1 cellular context compared by ENCODE assay signal in genomic region chr3:193744048-193744821, GRCh38.
TF ChIP-seq lines count a peak whose summit lies in the region.

No MANE protein-coding gene starts in this region.

TF ChIP-seq in HepG2, 621 proteins besides CTCF, POLR2A, EP300 and RAD21 (continued from another document and continues in another):
- TF ChIP-seq ZFYVE20 (CRISPR knock-in tag; IDR thresholded peaks at IDR 0.05; ENCODE audit: borderline replicate concordance, low read depth) (no peak), PAWR (CRISPR knock-in tag; IDR thresholded peaks at IDR 0.05; ENCODE audit: borderline replicate concordance) (no peak), ZNF720 (CRISPR knock-in tag; IDR thresholded peaks at IDR 0.05) (no peak), SPEN (CRISPR knock-in tag; IDR thresholded peaks at IDR 0.05; ENCODE audit: low read depth) (no peak), PAX8 (CRISPR knock-in tag; IDR thresholded peaks at IDR 0.05; ENCODE audit: borderline replicate concordance) (no peak), CCAR2 (optimal IDR thresholded peaks at IDR 0.05; ENCODE audit: low read depth, low read length) (no peak), ZNF496 (CRISPR knock-in tag; IDR thresholded peaks at IDR 0.05; ENCODE audit: insufficient replicate concordance) (no peak), ZNF264 (CRISPR knock-in tag; IDR thresholded peaks at IDR 0.05) (no peak; the same call in 1 of the 2 replicates), MXD3 (CRISPR knock-in tag; IDR thresholded peaks at IDR 0.05) (no peak), HDAC2 (CRISPR knock-in tag; IDR thresholded peaks at IDR 0.05) (peak; percentile 75), GATAD2A (CRISPR knock-in tag; IDR thresholded peaks at IDR 0.05) (peak; percentile 93), MAFF (IDR thresholded peaks at IDR 0.05; ENCODE audit: low read depth, low read length) (no peak), AGO1 (IDR thresholded peaks at IDR 0.05; ENCODE audit: low read depth, low read length, poor library complexity, severe bottlenecking) (no peak), ARHGAP35 (CRISPR knock-in tag; IDR thresholded peaks at IDR 0.05; ENCODE audit: borderline replicate concordance) (no peak), NFKB2 (CRISPR knock-in tag; IDR thresholded peaks at IDR 0.05; ENCODE audit: borderline replicate concordance) (no peak), ZBTB40 (IDR thresholded peaks at IDR 0.05) (no peak), ZBTB40 (CRISPR knock-in tag; IDR thresholded peaks at IDR 0.05) (no peak), FOXA3 (CRISPR knock-in tag; IDR thresholded peaks at IDR 0.05) (peak; percentile 97), JARID2 (CRISPR knock-in tag; IDR thresholded peaks at IDR 0.05; ENCODE audit: insufficient replicate concordance) (no peak), ZNF207 (IDR thresholded peaks at IDR 0.05; ENCODE audit: borderline replicate concordance) (no peak), NONO (IDR thresholded peaks at IDR 0.05) (no peak), NONO (CRISPR knock-in tag; conservative IDR thresholded peaks at IDR 0.05) (peak; percentile 82), WIZ (CRISPR knock-in tag; IDR thresholded peaks at IDR 0.05) (no peak; the same call in 1 of the 2 replicates), CHD4 (IDR thresholded peaks at IDR 0.05; ENCODE audit: borderline replicate concordance, low read length) (no peak), MTA3 (CRISPR knock-in tag; IDR thresholded peaks at IDR 0.05) (no peak), ZNF33B (CRISPR knock-in tag; IDR thresholded peaks at IDR 0.05) (0 out of 2 replicates have a peak, but pooled peaks have one; percentile 41), TAF15 (IDR thresholded peaks at IDR 0.05; ENCODE audit: low read depth, low read length, poor library complexity, severe bottlenecking) (no peak), ATF5 (CRISPR knock-in tag; IDR thresholded peaks at IDR 0.05; ENCODE audit: low read depth) (0 out of 2 replicates have a peak, but pooled peaks have one; percentile 64), ZNF788 (CRISPR knock-in tag; IDR thresholded peaks at IDR 0.05; ENCODE audit: borderline replicate concordance) (peak; percentile 68; the same call in 1 of the 2 replicates), ASH2L (IDR thresholded peaks at IDR 0.05; ENCODE audit: insufficient read length, low read depth, low read length) (peak; percentile 54), SMARCC2 (IDR thresholded peaks at IDR 0.05) (no peak), ZFP37 (CRISPR knock-in tag; IDR thresholded peaks at IDR 0.05; ENCODE audit: borderline replicate concordance) (0 out of 2 replicates have a peak, but pooled peaks have one; percentile 60)
- TF ChIP-seq, protein P1, sequence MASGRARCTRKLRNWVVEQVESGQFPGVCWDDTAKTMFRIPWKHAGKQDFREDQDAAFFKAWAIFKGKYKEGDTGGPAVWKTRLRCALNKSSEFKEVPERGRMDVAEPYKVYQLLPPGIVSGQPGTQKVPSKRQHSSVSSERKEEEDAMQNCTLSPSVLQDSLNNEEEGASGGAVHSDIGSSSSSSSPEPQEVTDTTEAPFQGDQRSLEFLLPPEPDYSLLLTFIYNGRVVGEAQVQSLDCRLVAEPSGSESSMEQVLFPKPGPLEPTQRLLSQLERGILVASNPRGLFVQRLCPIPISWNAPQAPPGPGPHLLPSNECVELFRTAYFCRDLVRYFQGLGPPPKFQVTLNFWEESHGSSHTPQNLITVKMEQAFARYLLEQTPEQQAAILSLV (CRISPR knock-in tag; IDR thresholded peaks at IDR 0.05; ENCODE audit: borderline replicate concordance) = peak; percentile 59; the same call in 1 of the 2 replicates
- TF ChIP-seq, protein P2, sequence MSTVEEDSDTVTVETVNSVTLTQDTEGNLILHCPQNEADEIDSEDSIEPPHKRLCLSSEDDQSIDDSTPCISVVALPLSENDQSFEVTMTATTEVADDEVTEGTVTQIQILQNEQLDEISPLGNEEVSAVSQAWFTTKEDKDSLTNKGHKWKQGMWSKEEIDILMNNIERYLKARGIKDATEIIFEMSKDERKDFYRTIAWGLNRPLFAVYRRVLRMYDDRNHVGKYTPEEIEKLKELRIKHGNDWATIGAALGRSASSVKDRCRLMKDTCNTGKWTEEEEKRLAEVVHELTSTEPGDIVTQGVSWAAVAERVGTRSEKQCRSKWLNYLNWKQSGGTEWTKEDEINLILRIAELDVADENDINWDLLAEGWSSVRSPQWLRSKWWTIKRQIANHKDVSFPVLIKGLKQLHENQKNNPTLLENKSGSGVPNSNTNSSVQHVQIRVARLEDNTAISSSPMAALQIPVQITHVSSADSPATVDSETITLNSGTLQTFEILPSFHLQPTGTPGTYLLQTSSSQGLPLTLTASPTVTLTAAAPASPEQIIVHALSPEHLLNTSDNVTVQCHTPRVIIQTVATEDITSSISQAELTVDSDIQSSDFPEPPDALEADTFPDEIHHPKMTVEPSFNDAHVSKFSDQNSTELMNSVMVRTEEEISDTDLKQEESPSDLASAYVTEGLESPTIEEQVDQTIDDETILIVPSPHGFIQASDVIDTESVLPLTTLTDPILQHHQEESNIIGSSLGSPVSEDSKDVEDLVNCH (CRISPR knock-in tag; IDR thresholded peaks at IDR 0.05) = no peak
- TF ChIP-seq, protein P3, sequence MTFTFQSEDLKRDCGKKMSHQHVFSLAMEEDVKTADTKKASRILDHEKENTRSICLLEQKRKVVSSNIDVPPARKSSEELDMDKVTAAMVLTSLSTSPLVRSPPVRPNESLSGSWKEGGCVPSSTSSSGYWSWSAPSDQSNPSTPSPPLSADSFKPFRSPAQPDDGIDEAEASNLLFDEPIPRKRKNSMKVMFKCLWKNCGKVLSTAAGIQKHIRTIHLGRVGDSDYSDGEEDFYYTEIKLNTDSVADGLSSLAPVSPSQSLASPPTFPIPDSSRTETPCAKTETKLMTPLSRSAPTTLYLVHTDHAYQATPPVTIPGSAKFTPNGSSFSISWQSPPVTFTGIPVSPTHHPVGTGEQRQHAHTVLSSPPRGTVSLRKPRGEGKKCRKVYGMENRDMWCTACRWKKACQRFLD (CRISPR knock-in tag; IDR thresholded peaks at IDR 0.05; ENCODE audit: borderline replicate concordance) = no peak; the same call in 1 of the 2 replicates
- TF ChIP-seq, protein P4, sequence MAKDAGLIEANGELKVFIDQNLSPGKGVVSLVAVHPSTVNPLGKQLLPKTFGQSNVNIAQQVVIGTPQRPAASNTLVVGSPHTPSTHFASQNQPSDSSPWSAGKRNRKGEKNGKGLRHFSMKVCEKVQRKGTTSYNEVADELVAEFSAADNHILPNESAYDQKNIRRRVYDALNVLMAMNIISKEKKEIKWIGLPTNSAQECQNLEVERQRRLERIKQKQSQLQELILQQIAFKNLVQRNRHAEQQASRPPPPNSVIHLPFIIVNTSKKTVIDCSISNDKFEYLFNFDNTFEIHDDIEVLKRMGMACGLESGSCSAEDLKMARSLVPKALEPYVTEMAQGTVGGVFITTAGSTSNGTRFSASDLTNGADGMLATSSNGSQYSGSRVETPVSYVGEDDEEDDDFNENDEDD (CRISPR knock-in tag; IDR thresholded peaks at IDR 0.05; ENCODE audit: borderline replicate concordance) = no peak; the same call in 1 of the 2 replicates
- TF ChIP-seq, protein P5, sequence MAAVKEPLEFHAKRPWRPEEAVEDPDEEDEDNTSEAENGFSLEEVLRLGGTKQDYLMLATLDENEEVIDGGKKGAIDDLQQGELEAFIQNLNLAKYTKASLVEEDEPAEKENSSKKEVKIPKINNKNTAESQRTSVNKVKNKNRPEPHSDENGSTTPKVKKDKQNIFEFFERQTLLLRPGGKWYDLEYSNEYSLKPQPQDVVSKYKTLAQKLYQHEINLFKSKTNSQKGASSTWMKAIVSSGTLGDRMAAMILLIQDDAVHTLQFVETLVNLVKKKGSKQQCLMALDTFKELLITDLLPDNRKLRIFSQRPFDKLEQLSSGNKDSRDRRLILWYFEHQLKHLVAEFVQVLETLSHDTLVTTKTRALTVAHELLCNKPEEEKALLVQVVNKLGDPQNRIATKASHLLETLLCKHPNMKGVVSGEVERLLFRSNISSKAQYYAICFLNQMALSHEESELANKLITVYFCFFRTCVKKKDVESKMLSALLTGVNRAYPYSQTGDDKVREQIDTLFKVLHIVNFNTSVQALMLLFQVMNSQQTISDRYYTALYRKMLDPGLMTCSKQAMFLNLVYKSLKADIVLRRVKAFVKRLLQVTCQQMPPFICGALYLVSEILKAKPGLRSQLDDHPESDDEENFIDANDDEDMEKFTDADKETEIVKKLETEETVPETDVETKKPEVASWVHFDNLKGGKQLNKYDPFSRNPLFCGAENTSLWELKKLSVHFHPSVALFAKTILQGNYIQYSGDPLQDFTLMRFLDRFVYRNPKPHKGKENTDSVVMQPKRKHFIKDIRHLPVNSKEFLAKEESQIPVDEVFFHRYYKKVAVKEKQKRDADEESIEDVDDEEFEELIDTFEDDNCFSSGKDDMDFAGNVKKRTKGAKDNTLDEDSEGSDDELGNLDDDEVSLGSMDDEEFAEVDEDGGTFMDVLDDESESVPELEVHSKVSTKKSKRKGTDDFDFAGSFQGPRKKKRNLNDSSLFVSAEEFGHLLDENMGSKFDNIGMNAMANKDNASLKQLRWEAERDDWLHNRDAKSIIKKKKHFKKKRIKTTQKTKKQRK (IDR thresholded peaks at IDR 0.05; ENCODE audit: low read length) = no peak
- TF ChIP-seq, protein P6, sequence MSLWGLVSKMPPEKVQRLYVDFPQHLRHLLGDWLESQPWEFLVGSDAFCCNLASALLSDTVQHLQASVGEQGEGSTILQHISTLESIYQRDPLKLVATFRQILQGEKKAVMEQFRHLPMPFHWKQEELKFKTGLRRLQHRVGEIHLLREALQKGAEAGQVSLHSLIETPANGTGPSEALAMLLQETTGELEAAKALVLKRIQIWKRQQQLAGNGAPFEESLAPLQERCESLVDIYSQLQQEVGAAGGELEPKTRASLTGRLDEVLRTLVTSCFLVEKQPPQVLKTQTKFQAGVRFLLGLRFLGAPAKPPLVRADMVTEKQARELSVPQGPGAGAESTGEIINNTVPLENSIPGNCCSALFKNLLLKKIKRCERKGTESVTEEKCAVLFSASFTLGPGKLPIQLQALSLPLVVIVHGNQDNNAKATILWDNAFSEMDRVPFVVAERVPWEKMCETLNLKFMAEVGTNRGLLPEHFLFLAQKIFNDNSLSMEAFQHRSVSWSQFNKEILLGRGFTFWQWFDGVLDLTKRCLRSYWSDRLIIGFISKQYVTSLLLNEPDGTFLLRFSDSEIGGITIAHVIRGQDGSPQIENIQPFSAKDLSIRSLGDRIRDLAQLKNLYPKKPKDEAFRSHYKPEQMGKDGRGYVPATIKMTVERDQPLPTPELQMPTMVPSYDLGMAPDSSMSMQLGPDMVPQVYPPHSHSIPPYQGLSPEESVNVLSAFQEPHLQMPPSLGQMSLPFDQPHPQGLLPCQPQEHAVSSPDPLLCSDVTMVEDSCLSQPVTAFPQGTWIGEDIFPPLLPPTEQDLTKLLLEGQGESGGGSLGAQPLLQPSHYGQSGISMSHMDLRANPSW (CRISPR knock-in tag; IDR thresholded peaks at IDR 0.05; ENCODE audit: borderline replicate concordance) = peak; percentile 90; the same call in 1 of the 2 replicates
